8 cellular contexts compared by ENCODE assay signal in genomic region chr20:22531056-22531615, GRCh38. TPM values are rescaled to one million over a fixed set of nuclear protein-coding genes. Genes with fewer than 3 reads are reported as not detected.
"Had no signal": no experiment of that assay in that cellular context is flagged by ENCODE, and none has a peak within 500 bp of the region (broad histone marks: within the 10 kb centered on the region; RNA-seq: fewer than 3 reads in every experiment).

No MANE protein-coding gene starts in this region.

- H3K27ac ChIP-seq: HL-60 had no signal

- H3K9me3 ChIP-seq: HAP-1 had no signal

- H3K27ac Mint-ChIP-seq: GM23338, HFFc6 had no signal

- H3K4me3 ChIP-seq: GM23338, HAP-1, K562 had no signal

- H3K4me3 Mint-ChIP-seq: GM23338, HFFc6 had no signal

- H3K9me3 Mint-ChIP-seq: GM23338 had no signal

- FAIRE-seq: K562 had no signal

- ATAC-seq: GM23338, HCT116, K562 had no signal

- H3K36me3 ChIP-seq: HAP-1 had no signal

- H2AFZ ChIP-seq: GM23338 had no signal

- H3K4me1 ChIP-seq: HAP-1 had no signal

- DNase-seq: H7, HFFc6, IMR-90 had no signal

RNA-seq across cellular contexts. Expression of gene FOXA2, which starts 53.2 kb away (rescaled TPM):
- total RNA-seq: GM23338, HFFc6, IMR-90 had no signal
- polyA plus RNA-seq: GM23338, IMR-90 had no signal
